ENCODE assay signal across 8 cellular contexts in genomic region chr2:147989809-147990403, GRCh38. TPM values are rescaled to one million over a fixed set of nuclear protein-coding genes. Genes with fewer than 3 reads are reported as not detected.
A peak's percentile ranks its signal among the peaks of the same experiment; 100 is the strongest.
DNase-seq lines count a peak whose midpoint lies in the region; ATAC-seq and TF ChIP-seq lines count a peak whose summit lies in the region.

No MANE protein-coding gene starts in this region.

- no peaks in the 10 kb centered on the region for H3K27me3 Mint-ChIP-seq in activated CD8-positive, alpha-beta T cell treated with anti-CD3 and anti-CD28 coated beads, Interleukin-2, amount 10 ng/mL, durations not matched to agents 7 days and 5 days (ENCODE audit: low read depth)

- POLR2A ChIA-PET in activated CD8-positive, alpha-beta T cell treated with anti-CD3 and anti-CD28 coated beads, Interleukin-2, amount 10 ng/mL, durations not matched to agents 7 days and 5 days (lab: Charles Lee): no interaction called here

- no peaks in the 10 kb centered on the region for H3K27me3 ChIP-seq in heart right ventricle

- H3K9me3 ChIP-seq in heart right ventricle: peaks cover 0 to 3% (median 0%) of the 10 kb centered on the region in 11 donors

- peaks cover 0 to 2% (median 0%) of the 10 kb centered on the region in 9 donors for H3K36me3 ChIP-seq in heart right ventricle

- H3K4me3 ChIP-seq in AG10803 (ENCODE audit: low read length) (no peak overlapping the region), HFF-Myc (replicated peaks; ENCODE audit: low read depth, low read length) (no peak overlapping the region), heart right ventricle (no peak overlapping the region)

- H3K36me3 Mint-ChIP-seq in activated CD8-positive, alpha-beta T cell treated with anti-CD3 and anti-CD28 coated beads, Interleukin-2, amount 10 ng/mL, durations not matched to agents 7 days and 5 days (ENCODE audit: low read depth): peaks cover 6% of the 10 kb centered on the region
- H3K36me3 Mint-ChIP-seq in stimulated activated effector memory CD8-positive, alpha-beta T cell treated with anti-CD3 and anti-CD28 coated beads, Interleukin-12 subunit alpha, Interleukin-12 subunit beta, amount 100 ng/mL, for 72 hours: no peaks in the 10 kb centered on the region

- DNase-seq in AG10803 (ENCODE audit: low read depth) (peak; percentile 60), GM10266 (ENCODE audit: extremely low spot score) (peak; percentile 49), HFF-Myc (ENCODE audit: extremely low read depth, low read depth) (peak; percentile 25), NAMALWA (ENCODE audit: low spot score) (peak; percentile 77), heart right ventricle (no peak), SK-N-DZ (ENCODE audit: low spot score) (no peak)
- peak; percentile 43 for DNase-seq in activated CD8-positive, alpha-beta T cell treated with anti-CD3 and anti-CD28 coated beads, Interleukin-2, amount 10 ng/mL, durations not matched to agents 7 days and 5 days
- no peak for DNase-seq in stimulated activated effector memory CD8-positive, alpha-beta T cell treated with anti-CD3 and anti-CD28 coated beads, Interleukin-12 subunit alpha, Interleukin-12 subunit beta, amount 100 ng/mL, for 72 hours (ENCODE audit: low spot score in 2 of 2)

- ATAC-seq in activated CD8-positive, alpha-beta T cell treated with anti-CD3 and anti-CD28 coated beads, Interleukin-2, amount 10 ng/mL, durations not matched to agents 7 days and 5 days: no peak
- ATAC-seq in heart right ventricle: peak in 6 of 8 donors; percentile 38 to 64 (median 48)
- peak; percentile 44 for ATAC-seq in stimulated activated effector memory CD8-positive, alpha-beta T cell treated with anti-CD3 and anti-CD28 coated beads, Interleukin-12 subunit alpha, Interleukin-12 subunit beta, amount 100 ng/mL, for 72 hours

- H3K4me3 Mint-ChIP-seq in activated CD8-positive, alpha-beta T cell treated with anti-CD3 and anti-CD28 coated beads, Interleukin-2, amount 10 ng/mL, durations not matched to agents 7 days and 5 days: no peak overlapping the region
- H3K4me3 Mint-ChIP-seq in stimulated activated effector memory CD8-positive, alpha-beta T cell treated with anti-CD3 and anti-CD28 coated beads, Interleukin-12 subunit alpha, Interleukin-12 subunit beta, amount 100 ng/mL, for 72 hours: no peak overlapping the region

- no peaks in the 10 kb centered on the region for H3K9me3 Mint-ChIP-seq in activated CD8-positive, alpha-beta T cell treated with anti-CD3 and anti-CD28 coated beads, Interleukin-2, amount 10 ng/mL, durations not matched to agents 7 days and 5 days (ENCODE audit: insufficient read depth)
- no peaks in the 10 kb centered on the region for H3K9me3 Mint-ChIP-seq in stimulated activated effector memory CD8-positive, alpha-beta T cell treated with anti-CD3 and anti-CD28 coated beads, Interleukin-12 subunit alpha, Interleukin-12 subunit beta, amount 100 ng/mL, for 72 hours

- peaks cover 0 to 10% (median 0%) of the 10 kb centered on the region in 9 donors for H3K4me1 ChIP-seq in heart right ventricle

- CTCF ChIA-PET in activated CD8-positive, alpha-beta T cell treated with anti-CD3 and anti-CD28 coated beads, Interleukin-2, amount 10 ng/mL, durations not matched to agents 7 days and 5 days (lab: Charles Lee): interaction anchor here (0.6 to 3.7 kb wide), 21 partner anchors 10 to 1027 kb away, joined by 3 to 74 read pairs (median 3); partner anchors contain the start of genes MBD5 and ORC4

- no peak overlapping the region for H3K27ac ChIP-seq in heart right ventricle

- H3K27ac Mint-ChIP-seq in activated CD8-positive, alpha-beta T cell treated with anti-CD3 and anti-CD28 coated beads, Interleukin-2, amount 10 ng/mL, durations not matched to agents 7 days and 5 days: no peak overlapping the region
- H3K27ac Mint-ChIP-seq in stimulated activated effector memory CD8-positive, alpha-beta T cell treated with anti-CD3 and anti-CD28 coated beads, Interleukin-12 subunit alpha, Interleukin-12 subunit beta, amount 100 ng/mL, for 72 hours: no peak overlapping the region

- peaks cover 10% of the 10 kb centered on the region for H3K4me1 Mint-ChIP-seq in activated CD8-positive, alpha-beta T cell treated with anti-CD3 and anti-CD28 coated beads, Interleukin-2, amount 10 ng/mL, durations not matched to agents 7 days and 5 days (ENCODE audit: low read depth)
- peaks cover 12% of the 10 kb centered on the region for H3K4me1 Mint-ChIP-seq in stimulated activated effector memory CD8-positive, alpha-beta T cell treated with anti-CD3 and anti-CD28 coated beads, Interleukin-12 subunit alpha, Interleukin-12 subunit beta, amount 100 ng/mL, for 72 hours

- WGBS in heart right ventricle, 2 donors: 58 to 62% methylated on average over 4 of the region's 4 CpGs

- intact Hi-C loops in heart right ventricle (cut with DNase I): loop anchor here in 7 of 10 donors (5.0 to 10.0 kb wide), 4 partner anchors 515 to 1005 kb away; no protein-coding TSS in a partner anchor

- peak; percentile 84 for TF ChIP-seq CTCF in AG10803 (conservative IDR thresholded peaks at IDR 0.05; ENCODE audit: low read length)
- peak; percentile 56 for TF ChIP-seq CTCF in GM10266 (IDR thresholded peaks at IDR 0.05; ENCODE audit: control insufficient read depth, insufficient read depth, low read depth, missing control alignments)
- TF ChIP-seq CTCF in HFF-Myc (IDR thresholded peaks at IDR 0.05; ENCODE audit: low read depth, low read length, missing control alignments): peak; percentile 50
- peak in 8 of 9 donors; percentile 24 to 77 (median 68) for TF ChIP-seq CTCF in heart right ventricle (IDR thresholded peaks at IDR 0.05)

RNA-seq across cellular contexts. Expression of gene ORC4, which starts 30.6 kb away (rescaled TPM):
- 10 to 100 TPM; 25.2 to 31.5 TPM for total RNA-seq in activated CD8-positive, alpha-beta T cell treated with anti-CD3 and anti-CD28 coated beads, Interleukin-2, amount 10 ng/mL, durations not matched to agents 7 days and 5 days
- 10 to 100 TPM; 33.8 to 51.7 (median 39.2) TPM for total RNA-seq in heart right ventricle
- 10 to 100 TPM in 1 of 2 donors, 1 to 10 TPM in 1; 8.4 to 13.5 TPM for polyA plus RNA-seq in heart right ventricle
- 86.4 and 92.0 TPM in 2 replicates for polyA plus RNA-seq in SK-N-DZ (2014; cell fraction: cytosol; rRNA removed)
- 102 and 125 TPM in 2 replicates for polyA plus RNA-seq in SK-N-DZ (2014; cell fraction: nucleus; rRNA removed)

RNA-seq across cellular contexts. Expression of gene MBD5, which starts 31.0 kb away (rescaled TPM):
- 10 to 100 TPM; 27.0 to 31.3 TPM for total RNA-seq in activated CD8-positive, alpha-beta T cell treated with anti-CD3 and anti-CD28 coated beads, Interleukin-2, amount 10 ng/mL, durations not matched to agents 7 days and 5 days
- total RNA-seq in heart right ventricle: 10 to 100 TPM; 22.6 to 39.8 (median 35.6) TPM
- polyA plus RNA-seq in heart right ventricle: 1 to 10 TPM; 3.4 to 7.8 TPM
- 2.8 and 4.8 TPM in 2 replicates for polyA plus RNA-seq in SK-N-DZ (2014; cell fraction: cytosol; rRNA removed)
- polyA plus RNA-seq in SK-N-DZ (2014; cell fraction: nucleus; rRNA removed): 7.9 and 9.7 TPM in 2 replicates

Comparison
In these comparisons a context has a peak if more than half of its experiments do, and no peak if none do; other contexts are left out.
1. DNase-seq: peak in AG10803 (single experiment), GM10266 (single experiment), HFF-Myc (single experiment), NAMALWA (single experiment) and activated CD8-positive, alpha-beta T cell treated with anti-CD3 and anti-CD28 coated beads, Interleukin-2, amount 10 ng/mL, durations not matched to agents 7 days and 5 days (single experiment); none in heart right ventricle (0 of 2), stimulated activated effector memory CD8-positive, alpha-beta T cell treated with anti-CD3 and anti-CD28 coated beads, Interleukin-12 subunit alpha, Interleukin-12 subunit beta, amount 100 ng/mL, for 72 hours (0 of 2) and SK-N-DZ (single experiment).
2. Peak in every context shown above with its lines, with median percentiles within 50 percentile points of each other: CTCF ChIP-seq.